Comparison of ENCODE assay signal across 18 cellular contexts in the genomic region with DNA sequence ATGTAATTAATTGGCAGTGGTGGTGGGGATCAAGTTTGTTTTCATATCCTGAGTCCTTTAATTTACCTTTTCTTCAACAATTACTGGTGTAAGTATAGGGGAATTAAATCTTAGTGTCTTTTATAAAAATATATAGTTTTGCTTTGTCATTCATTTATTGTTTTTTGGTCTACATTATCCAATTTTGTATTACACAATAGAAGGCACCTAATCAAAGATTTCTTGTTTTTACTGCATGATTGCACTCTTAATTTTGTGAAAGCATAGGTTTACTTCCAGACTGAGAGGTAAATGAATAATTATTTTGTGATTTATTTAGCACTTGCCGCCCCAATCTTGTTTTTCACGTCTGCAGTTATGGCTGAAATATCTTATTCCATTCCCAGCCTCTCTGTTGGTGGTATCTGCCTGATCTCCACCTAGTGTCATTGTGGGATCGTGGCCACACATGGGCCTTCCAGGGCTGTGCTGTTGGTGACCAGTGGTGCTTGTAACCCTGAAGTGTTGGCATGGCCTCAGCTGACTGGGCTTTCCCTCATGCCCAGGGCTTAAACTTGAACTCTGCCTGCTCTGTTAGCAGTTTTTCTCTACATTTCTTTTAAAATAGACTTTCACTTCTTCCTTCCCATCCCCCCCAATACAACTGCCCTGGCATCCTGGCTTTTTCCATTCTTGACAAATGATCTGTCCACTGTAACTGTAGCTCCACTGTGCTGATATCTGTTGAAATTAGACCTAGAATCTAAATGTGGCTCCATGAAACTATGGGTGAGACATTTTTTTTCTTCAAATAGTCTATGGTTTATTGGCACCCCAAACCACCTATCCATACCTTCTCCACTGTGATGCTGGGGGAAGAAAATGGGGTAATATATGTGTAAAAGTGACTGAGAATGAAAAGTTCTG. TPM values are rescaled to one million over a fixed set of nuclear protein-coding genes. Genes with fewer than 3 reads are reported as not detected.
DNase-seq lines count a peak whose midpoint lies in the region; ATAC-seq and TF ChIP-seq lines count a peak whose summit lies in the region.
"Had no signal": no experiment of that assay in that cellular context is flagged by ENCODE, and none has a peak within 500 bp of the region (broad histone marks: within the 10 kb centered on the region; RNA-seq: fewer than 3 reads in every experiment).

No MANE protein-coding gene starts in this region.

- peaks cover 28 to 53% of the 10 kb centered on the region in 2 donors for H3K4me1 Mint-ChIP-seq in effector memory CD8-positive, alpha-beta T cell (ENCODE audit: low read depth in 2 of 2)
- H3K4me1 Mint-ChIP-seq in progenitor cell of endocrine pancreas (ENCODE audit: low read depth): peaks cover 20% of the 10 kb centered on the region

- no peaks in the 10 kb centered on the region for H3K9me3 Mint-ChIP-seq in effector memory CD8-positive, alpha-beta T cell
- no peaks in the 10 kb centered on the region for H3K9me3 Mint-ChIP-seq in progenitor cell of endocrine pancreas (ENCODE audit: low read depth)
- H3K9me3 Mint-ChIP-seq: activated T-cell treated with anti-CD3 and anti-CD28 coated beads, Interleukin-2, amount 50 U/mL, for 72 hours had no signal

- peaks cover 8% of the 10 kb centered on the region for H3K36me3 Mint-ChIP-seq in effector memory CD8-positive, alpha-beta T cell (ENCODE audit: insufficient read depth)
- H3K36me3 Mint-ChIP-seq in progenitor cell of endocrine pancreas (ENCODE audit: insufficient read depth): peaks cover 18% of the 10 kb centered on the region

- no peak overlapping the region for H3K4me3 Mint-ChIP-seq in effector memory CD8-positive, alpha-beta T cell
- no peak overlapping the region for H3K4me3 Mint-ChIP-seq in progenitor cell of endocrine pancreas (ENCODE audit: low read depth)
- H3K4me3 Mint-ChIP-seq: activated CD8-positive, alpha-beta T cell treated with anti-CD3 and anti-CD28 coated beads for 36 hours; activated naive CD8-positive, alpha-beta T cell treated with anti-CD3 and anti-CD28 coated beads, Interleukin-2, amount 10 ng/mL, durations not matched to agents 7 days and 5 days; activated T-cell treated with anti-CD3 and anti-CD28 coated beads, Interleukin-2, amount 50 U/mL, for 72 hours; naive thymus-derived CD4-positive, alpha-beta T cell; T-cell had no signal

- no peaks in the 10 kb centered on the region for H3K27me3 Mint-ChIP-seq in effector memory CD8-positive, alpha-beta T cell
- no peaks in the 10 kb centered on the region for H3K27me3 Mint-ChIP-seq in progenitor cell of endocrine pancreas
- H3K27me3 Mint-ChIP-seq: activated CD8-positive, alpha-beta T cell treated with anti-CD3 and anti-CD28 coated beads for 36 hours; activated naive CD8-positive, alpha-beta T cell treated with anti-CD3 and anti-CD28 coated beads, Interleukin-2, amount 10 ng/mL, durations not matched to agents 7 days and 5 days; naive thymus-derived CD4-positive, alpha-beta T cell; T-cell had no signal

- TF ChIP-seq CTCF in progenitor cell of endocrine pancreas (IDR thresholded peaks at IDR 0.05; ENCODE audit: unreplicated experiment): no peak

- DNase-seq in MV-4-11 (lab: John Stamatoyannopoulos, UW) (peak; percentile 60), progenitor cell of endocrine pancreas (ENCODE audit: low spot score, unreplicated experiment) (no peak)
- no peak for DNase-seq in effector memory CD8-positive, alpha-beta T cell
- no peak for DNase-seq in stimulated activated naive CD8-positive, alpha-beta T cell treated with anti-CD3 and anti-CD28 coated beads, Interleukin-15, Interleukin-2, amounts not matched to agents 100 U/mL and 50 U/mL, for 24 hours
- DNase-seq: activated CD8-positive, alpha-beta T cell treated with anti-CD3 and anti-CD28 coated beads for 36 hours; activated naive CD8-positive, alpha-beta T cell treated with anti-CD3 and anti-CD28 coated beads, Interleukin-2, amount 10 ng/mL, durations not matched to agents 7 days and 5 days; activated T-cell treated with anti-CD3 and anti-CD28 coated beads, Interleukin-2, amount 50 U/mL, for 72 hours; BE2C; GDM1; MM.1S; naive thymus-derived CD4-positive, alpha-beta T cell; NCI-H187; stimulated activated CD8-positive, alpha-beta memory T cell treated with anti-CD3 and anti-CD28 coated beads, Interleukin-4, amount 100 ng/mL, for 48 hours; T-cell; WERI-Rb-1 had no signal

- ATAC-seq in GM18909 (IDR thresholded peaks at IDR 0.05; ENCODE audit: poor library complexity, unreplicated experiment): peak; percentile 33
- no peak for ATAC-seq in effector memory CD8-positive, alpha-beta T cell (replicated peaks)
- no peak for ATAC-seq in stimulated activated naive CD8-positive, alpha-beta T cell treated with anti-CD3 and anti-CD28 coated beads, Interleukin-15, Interleukin-2, amounts not matched to agents 100 U/mL and 50 U/mL, for 24 hours
- no peak for ATAC-seq in GM19328 (IDR thresholded peaks at IDR 0.05; ENCODE audit: unreplicated experiment)
- ATAC-seq in HG03196 (IDR thresholded peaks at IDR 0.05; ENCODE audit: unreplicated experiment): no peak
- ATAC-seq: activated CD8-positive, alpha-beta T cell treated with anti-CD3 and anti-CD28 coated beads for 36 hours; activated T-cell treated with anti-CD3 and anti-CD28 coated beads, Interleukin-2, amount 50 U/mL, for 72 hours; naive thymus-derived CD4-positive, alpha-beta T cell; T-cell had no signal

- H3K27ac Mint-ChIP-seq in effector memory CD8-positive, alpha-beta T cell: peak overlapping the region; percentile 26 to 72
- peak overlapping the region; percentile 26 for H3K27ac Mint-ChIP-seq in progenitor cell of endocrine pancreas
- H3K27ac Mint-ChIP-seq: activated CD8-positive, alpha-beta T cell treated with anti-CD3 and anti-CD28 coated beads for 36 hours; activated naive CD8-positive, alpha-beta T cell treated with anti-CD3 and anti-CD28 coated beads, Interleukin-2, amount 10 ng/mL, durations not matched to agents 7 days and 5 days; activated T-cell treated with anti-CD3 and anti-CD28 coated beads, Interleukin-2, amount 50 U/mL, for 72 hours; T-cell had no signal

RNA-seq across cellular contexts. Expression of gene E2F3, which starts 24.8 kb away (rescaled TPM):
- total RNA-seq in progenitor cell of endocrine pancreas: 32.5 and 33.2 TPM in 2 replicates
